ENCODE assay signal across 19 cellular contexts in genomic region chr6:31486065-31486464, GRCh38. TPM values are rescaled to one million over a fixed set of nuclear protein-coding genes. Genes with fewer than 3 reads are reported as not detected.
"Had no signal": no experiment of that assay in that cellular context is flagged by ENCODE, and none has a peak within 500 bp of the region (broad histone marks: within the 10 kb centered on the region; RNA-seq: fewer than 3 reads in every experiment).

No MANE protein-coding gene starts in this region.

RNA-seq across cellular contexts. Expression of gene MCCD1, which starts 42.7 kb away (rescaled TPM):
- total RNA-seq: activated CD8-positive, alpha-beta memory T cell treated with anti-CD3 and anti-CD28 coated beads for 36 hours; activated T-cell treated with anti-CD3 and anti-CD28 coated beads, Interleukin-2, amount 50 U/mL, for 4 hours; activated T-helper 2 cell treated with anti-CD3 and anti-CD28 coated beads, Interferon-gamma antibody, Interleukin-2, Interleukin-4, amounts not matched to agents 10 μg/mL and 5 μg/mL and 100 μg/mL, durations not matched to agents 14 hours and 24 hours and 36 hours; adrenal gland; ascending aorta; breast epithelium; dermis microvascular lymphatic vessel endothelial cell; esophagus mucosa; frontal cortex; lower lobe of right lung; natural killer cell treated with Interleukin-12 subunit alpha and Interleukin-12 subunit beta and Interleukin-15 and Interleukin-18, amount 100 ng/mL, for 72 hours; ovary; pulmonary artery endothelial cell; right cardiac atrium; skeletal muscle tissue; subcutaneous adipose tissue; T-cell; upper lobe of left lung had no signal
- polyA plus RNA-seq: adrenal gland, ovary, right cardiac atrium, thymus had no signal
